Comparison of ENCODE assay signal across 16 cellular contexts in genomic region chr4:20287246-20287645, GRCh38. TPM values are rescaled to one million over a fixed set of nuclear protein-coding genes. Genes with fewer than 3 reads are reported as not detected.
"Had no signal": no experiment of that assay in that cellular context is flagged by ENCODE, and none has a peak within 500 bp of the region (broad histone marks: within the 10 kb centered on the region; RNA-seq: fewer than 3 reads in every experiment).

No MANE protein-coding gene starts in this region.

- H3K27ac ChIP-seq: body of pancreas, colonic mucosa, sigmoid colon, spleen, thoracic aorta, upper lobe of left lung had no signal

- H3K36me3 ChIP-seq: colonic mucosa, sigmoid colon, spleen, thoracic aorta, upper lobe of left lung had no signal

- H3K4me3 ChIP-seq: body of pancreas, colonic mucosa, sigmoid colon, spleen, thoracic aorta, upper lobe of left lung had no signal

- ATAC-seq: body of pancreas; esophagus mucosa; left cardiac atrium; natural killer cell treated with Interleukin-12 subunit alpha and Interleukin-12 subunit beta and Interleukin-15 and Interleukin-18, amount 100 ng/mL, for 72 hours; stimulated activated naive B cell treated with anti-CD40 and anti-IgM and Interleukin-4, amounts not matched to agents 10 μg/mL and 1 μg/mL and 100 μg/mL, for 72 hours had no signal

- H3K4me1 ChIP-seq: body of pancreas, colonic mucosa, spleen, upper lobe of left lung had no signal

- H3K9me3 ChIP-seq: body of pancreas, colonic mucosa, sigmoid colon, spleen, thoracic aorta, upper lobe of left lung had no signal

- DNase-seq: activated B cell treated with CpG ODN at 0.5 μM for 24 hours; activated CD4-positive, alpha-beta memory T cell treated with anti-CD3 and anti-CD28 coated beads for 36 hours; activated CD4-positive, alpha-beta T cell treated with anti-CD3 and anti-CD28 coated beads for 4 hours; activated naive CD4-positive, alpha-beta T cell treated with Interleukin-2 at 50 U/mL for 16 hours; activated naive CD8-positive, alpha-beta T cell treated with anti-CD3 and anti-CD28 coated beads, Interleukin-2, amount 10 ng/mL, durations not matched to agents 7 days and 5 days; amygdala; body of pancreas; colonic mucosa; left cardiac atrium; sigmoid colon; spleen; stimulated activated naive B cell treated with anti-CD40 and anti-IgM and Interleukin-4, amounts not matched to agents 10 μg/mL and 1 μg/mL and 100 μg/mL, for 72 hours; upper lobe of left lung had no signal

- H3K27me3 ChIP-seq: body of pancreas, colonic mucosa, sigmoid colon, spleen, upper lobe of left lung had no signal

RNA-seq across cellular contexts. Expression of gene SLIT2, which starts 35.5 kb away (rescaled TPM):
- total RNA-seq: activated CD4-positive, alpha-beta memory T cell treated with anti-CD3 and anti-CD28 coated beads for 36 hours; activated naive CD8-positive, alpha-beta T cell treated with anti-CD3 and anti-CD28 coated beads, Interleukin-2, amount 10 ng/mL, durations not matched to agents 7 days and 5 days; natural killer cell treated with Interleukin-12 subunit alpha and Interleukin-12 subunit beta and Interleukin-15 and Interleukin-18, amount 100 ng/mL, for 72 hours had no signal
